Comparison of ENCODE assay signal across 8 cellular contexts in the genomic region with DNA sequence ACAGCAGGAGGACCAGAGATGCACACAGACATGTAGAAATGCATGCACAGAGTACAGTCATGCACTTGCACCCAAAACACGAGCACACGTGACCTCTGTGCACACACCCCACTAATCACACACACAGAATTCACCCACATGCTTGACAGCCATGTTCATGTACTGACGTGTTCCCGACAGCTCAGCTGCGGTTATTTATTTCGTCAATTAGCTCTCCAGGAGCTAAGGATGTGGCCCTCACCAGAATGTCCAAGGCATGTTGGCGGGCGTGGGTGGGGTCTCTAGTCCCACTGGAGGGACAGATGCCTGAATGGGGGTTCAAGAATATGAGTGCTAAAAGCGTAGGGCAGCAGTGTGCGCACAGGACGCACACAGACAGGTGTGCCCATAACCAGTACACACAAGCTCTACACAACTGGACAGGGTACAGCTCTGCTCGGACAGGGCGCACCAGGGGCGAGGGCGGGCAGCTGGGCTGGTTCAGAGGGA. TPM values are rescaled to one million over a fixed set of nuclear protein-coding genes. Genes with fewer than 3 reads are reported as not detected.
DNase-seq lines count a peak whose midpoint lies in the region; ATAC-seq and TF ChIP-seq lines count a peak whose summit lies in the region.

No MANE protein-coding gene starts in this region.

- H3K79me2 ChIP-seq in hepatocyte, result peaks cover 27% of the 10 kb centered on the region

- peaks cover 31% of the 10 kb centered on the region for H3K4me1 ChIP-seq in hepatocyte (ENCODE audit: insufficient read depth)

- no peaks in the 10 kb centered on the region for H3K9me3 Mint-ChIP-seq in activated naive CD4-positive, alpha-beta T cell treated with anti-CD3 and anti-CD28 coated beads, Interleukin-2, amount 10 ng/mL, durations not matched to agents 7 days and 5 days
- H3K9me3 Mint-ChIP-seq in stimulated activated effector memory CD8-positive, alpha-beta T cell treated with anti-CD3 and anti-CD28 coated beads, Interleukin-12 subunit alpha, Interleukin-12 subunit beta, amount 100 ng/mL, for 72 hours, result no peaks in the 10 kb centered on the region

- DNase-seq in SIG-M5 treated with dmso at 0.1 percent for 504 hours (lab: John Stamatoyannopoulos, UW; ENCODE audit: unreplicated experiment) (peak; percentile 77), SIG-M5 (lab: John Stamatoyannopoulos, UW) (no peak), hepatocyte (ENCODE audit: low spot score) (peak; percentile 7), amygdala (lab: John Stamatoyannopoulos, UW) (no peak)
- peak; percentile 50 for DNase-seq in activated naive CD4-positive, alpha-beta T cell treated with anti-CD3 and anti-CD28 coated beads, Interleukin-2, amount 10 ng/mL, durations not matched to agents 7 days and 5 days
- no peak for DNase-seq in stimulated activated effector memory CD8-positive, alpha-beta T cell treated with anti-CD3 and anti-CD28 coated beads, Interleukin-12 subunit alpha, Interleukin-12 subunit beta, amount 100 ng/mL, for 72 hours (ENCODE audit: low spot score in 2 of 2)
- no peak for DNase-seq in effector CD8-positive, alpha-beta T cell (lab: John Stamatoyannopoulos, UW)

- peak overlapping the region; percentile 96 for H3K27ac Mint-ChIP-seq in activated naive CD4-positive, alpha-beta T cell treated with anti-CD3 and anti-CD28 coated beads, Interleukin-2, amount 10 ng/mL, durations not matched to agents 7 days and 5 days
- H3K27ac Mint-ChIP-seq in stimulated activated effector memory CD8-positive, alpha-beta T cell treated with anti-CD3 and anti-CD28 coated beads, Interleukin-12 subunit alpha, Interleukin-12 subunit beta, amount 100 ng/mL, for 72 hours, result peak overlapping the region; percentile 95

- WGBS in hepatocyte (ENCODE audit: low lambda C conversion rate, missing lambda C conversion rate), result 93% methylated on average over 15 of the region's 15 CpGs

- peak; percentile 23 for ATAC-seq in HG03565 (IDR thresholded peaks at IDR 0.05; ENCODE audit: unreplicated experiment)
- peak; percentile 61 for ATAC-seq in stimulated activated effector memory CD8-positive, alpha-beta T cell treated with anti-CD3 and anti-CD28 coated beads, Interleukin-12 subunit alpha, Interleukin-12 subunit beta, amount 100 ng/mL, for 72 hours

- peak overlapping the region; percentile 73 for H2AFZ ChIP-seq in hepatocyte

- CTCF ChIA-PET in activated naive CD4-positive, alpha-beta T cell treated with anti-CD3 and anti-CD28 coated beads, Interleukin-2, amount 10 ng/mL, durations not matched to agents 7 days and 5 days (lab: Charles Lee), result interaction anchor here (0.5 to 2.3 kb wide), 19 partner anchors 8 to 443 kb away, joined by 3 to 89 read pairs (median 6); a partner anchor contains a TSS

- H3K4me1 Mint-ChIP-seq in activated naive CD4-positive, alpha-beta T cell treated with anti-CD3 and anti-CD28 coated beads, Interleukin-2, amount 10 ng/mL, durations not matched to agents 7 days and 5 days, result peaks cover 67% of the 10 kb centered on the region
- peaks cover 70% of the 10 kb centered on the region for H3K4me1 Mint-ChIP-seq in stimulated activated effector memory CD8-positive, alpha-beta T cell treated with anti-CD3 and anti-CD28 coated beads, Interleukin-12 subunit alpha, Interleukin-12 subunit beta, amount 100 ng/mL, for 72 hours

- H3K9me3 ChIP-seq in hepatocyte (ENCODE audit: low read depth), result no peaks in the 10 kb centered on the region

- H3K27me3 Mint-ChIP-seq in activated naive CD4-positive, alpha-beta T cell treated with anti-CD3 and anti-CD28 coated beads, Interleukin-2, amount 10 ng/mL, durations not matched to agents 7 days and 5 days, result no peaks in the 10 kb centered on the region

- peaks cover 27% of the 10 kb centered on the region for H3K36me3 Mint-ChIP-seq in activated naive CD4-positive, alpha-beta T cell treated with anti-CD3 and anti-CD28 coated beads, Interleukin-2, amount 10 ng/mL, durations not matched to agents 7 days and 5 days
- peaks cover 78% of the 10 kb centered on the region for H3K36me3 Mint-ChIP-seq in stimulated activated effector memory CD8-positive, alpha-beta T cell treated with anti-CD3 and anti-CD28 coated beads, Interleukin-12 subunit alpha, Interleukin-12 subunit beta, amount 100 ng/mL, for 72 hours

- peaks cover 6% of the 10 kb centered on the region for H4K20me1 ChIP-seq in hepatocyte (ENCODE audit: insufficient read depth, poor library complexity, severe bottlenecking)

- H3K4me2 ChIP-seq in hepatocyte, result peak overlapping the region; percentile 97

- H3K36me3 ChIP-seq in hepatocyte (replicated peaks; ENCODE audit: insufficient read depth, low read depth), result no peaks in the 10 kb centered on the region

- peak overlapping the region; percentile 95 for H3K4me3 Mint-ChIP-seq in activated naive CD4-positive, alpha-beta T cell treated with anti-CD3 and anti-CD28 coated beads, Interleukin-2, amount 10 ng/mL, durations not matched to agents 7 days and 5 days
- peak overlapping the region; percentile 93 for H3K4me3 Mint-ChIP-seq in stimulated activated effector memory CD8-positive, alpha-beta T cell treated with anti-CD3 and anti-CD28 coated beads, Interleukin-12 subunit alpha, Interleukin-12 subunit beta, amount 100 ng/mL, for 72 hours

- no peak for TF ChIP-seq CTCF in hepatocyte (IDR thresholded peaks at IDR 0.05; ENCODE audit: poor library complexity)

- H3K4me3 ChIP-seq in hepatocyte, result no peak overlapping the region

- H3K9me2 ChIP-seq in hepatocyte (replicated peaks; ENCODE audit: insufficient read depth), result no peaks in the 10 kb centered on the region

- H3K27ac ChIP-seq in hepatocyte, result peak overlapping the region; percentile 75

- H3K27me3 ChIP-seq in hepatocyte, result no peaks in the 10 kb centered on the region

RNA-seq across cellular contexts. Expression of a gene that starts 0.6 kb away (rescaled TPM):
- 35.6 and 41.3 TPM in 2 replicates for total RNA-seq in hepatocyte
- polyA plus RNA-seq in hepatocyte, result 37.3 and 43.1 TPM in 2 replicates

RNA-seq across cellular contexts. Expression of a gene that starts 0.9 kb away (rescaled TPM):
- total RNA-seq in hepatocyte, result 1.1 and 1.6 TPM in 2 replicates
- polyA plus RNA-seq in hepatocyte, result 11.0 and 11.7 TPM in 2 replicates

RNA-seq across cellular contexts. Expression of a gene that starts 10.6 kb away (rescaled TPM):
- 11.5 and 13.5 TPM in 2 replicates for total RNA-seq in hepatocyte
- 10.1 and 12.4 TPM in 2 replicates for polyA plus RNA-seq in hepatocyte

RNA-seq across cellular contexts. Expression of a gene that starts 24.1 kb away (rescaled TPM):
- 18.5 and 20.0 TPM in 2 replicates for total RNA-seq in hepatocyte
- 52.2 and 62.9 TPM in 2 replicates for polyA plus RNA-seq in hepatocyte

RNA-seq across cellular contexts. Expression of a gene that starts 55.6 kb away (rescaled TPM):
- total RNA-seq in hepatocyte, result 0.57 and 0.72 TPM in 2 replicates
- polyA plus RNA-seq in hepatocyte, result 0.85 and 1.7 TPM in 2 replicates

Comparison
In these comparisons a context has a peak if more than half of its experiments do, and no peak if none do; other contexts are left out.
1. DNase-seq: peak in SIG-M5 treated with dmso at 0.1 percent for 504 hours (single experiment), activated naive CD4-positive, alpha-beta T cell treated with anti-CD3 and anti-CD28 coated beads, Interleukin-2, amount 10 ng/mL, durations not matched to agents 7 days and 5 days (single experiment) and hepatocyte (single experiment); none in SIG-M5 (single experiment), stimulated activated effector memory CD8-positive, alpha-beta T cell treated with anti-CD3 and anti-CD28 coated beads, Interleukin-12 subunit alpha, Interleukin-12 subunit beta, amount 100 ng/mL, for 72 hours (0 of 2), amygdala (0 of 56) and effector CD8-positive, alpha-beta T cell (single experiment).